ENCODE assay signal across 1 cellular context in genomic region chr1:213057264-213058059, GRCh38.
TF ChIP-seq lines count a peak whose summit lies in the region.

No MANE protein-coding gene starts in this region.

TF ChIP-seq in HepG2, 621 proteins besides CTCF, POLR2A, EP300 and RAD21 (continued from another document and continues in another):
- TF ChIP-seq ZNF639 (CRISPR knock-in tag; conservative IDR thresholded peaks at IDR 0.05) = no peak
- TF ChIP-seq MIER2 (CRISPR knock-in tag; IDR thresholded peaks at IDR 0.05) = no peak
- TF ChIP-seq ZNF770 (CRISPR knock-in tag; IDR thresholded peaks at IDR 0.05) = no peak
- no peak for TF ChIP-seq ZNF451 (CRISPR knock-in tag; IDR thresholded peaks at IDR 0.05)
- TF ChIP-seq FUBP1 (CRISPR knock-in tag; IDR thresholded peaks at IDR 0.05; ENCODE audit: borderline replicate concordance) = no peak
- TF ChIP-seq DMAP1 (CRISPR knock-in tag; IDR thresholded peaks at IDR 0.05) = no peak
- no peak for TF ChIP-seq ZNF557 (CRISPR knock-in tag; IDR thresholded peaks at IDR 0.05)
- no peak for TF ChIP-seq ZNF34 (CRISPR knock-in tag; IDR thresholded peaks at IDR 0.05; ENCODE audit: borderline replicate concordance)
- no peak for TF ChIP-seq ZNF660 (CRISPR knock-in tag; IDR thresholded peaks at IDR 0.05; ENCODE audit: borderline replicate concordance, low read depth)
- TF ChIP-seq ZNF615 (CRISPR knock-in tag; IDR thresholded peaks at IDR 0.05; ENCODE audit: borderline replicate concordance) = no peak
- peak; percentile 65; the same call in 1 of the 2 replicates for TF ChIP-seq MEF2D (CRISPR knock-in tag; IDR thresholded peaks at IDR 0.05)
- no peak for TF ChIP-seq ZNF614 (CRISPR knock-in tag; IDR thresholded peaks at IDR 0.05; ENCODE audit: borderline replicate concordance)
- no peak for TF ChIP-seq KLF15 (CRISPR knock-in tag; IDR thresholded peaks at IDR 0.05; ENCODE audit: borderline replicate concordance)
- no peak for TF ChIP-seq TGIF2 (CRISPR knock-in tag; IDR thresholded peaks at IDR 0.05)
- TF ChIP-seq U2AF2 (IDR thresholded peaks at IDR 0.05; ENCODE audit: low read depth, low read length) = no peak
- 0 out of 2 replicates have a peak, but pooled peaks have one; percentile 12 for TF ChIP-seq CREM (IDR thresholded peaks at IDR 0.05)
- TF ChIP-seq CREM (CRISPR knock-in tag; IDR thresholded peaks at IDR 0.05) = no peak
- TF ChIP-seq ZMYM4 (CRISPR knock-in tag; IDR thresholded peaks at IDR 0.05) = 0 out of 2 replicates have a peak, but pooled peaks have one; percentile 20
- peak; percentile 56; the same call in 1 of the 2 replicates for TF ChIP-seq NR2C2 (CRISPR knock-in tag; IDR thresholded peaks at IDR 0.05; ENCODE audit: borderline replicate concordance)
- TF ChIP-seq ZSCAN5A (CRISPR knock-in tag; IDR thresholded peaks at IDR 0.05; ENCODE audit: borderline replicate concordance) = no peak
- TF ChIP-seq NR2F6 (IDR thresholded peaks at IDR 0.05) = peak; percentile 71; the same call in 1 of the 2 replicates
- peak; percentile 87 for TF ChIP-seq NR2F6 (CRISPR knock-in tag; IDR thresholded peaks at IDR 0.05)
- TF ChIP-seq ZBTB37 (CRISPR knock-in tag; IDR thresholded peaks at IDR 0.05) = no peak
- no peak for TF ChIP-seq ZNF670 (CRISPR knock-in tag; IDR thresholded peaks at IDR 0.05; ENCODE audit: borderline replicate concordance)
- no peak for TF ChIP-seq YEATS2 (CRISPR knock-in tag; IDR thresholded peaks at IDR 0.05; ENCODE audit: borderline replicate concordance)
- no peak for TF ChIP-seq HMGA1 (CRISPR knock-in tag; conservative IDR thresholded peaks at IDR 0.05)
- TF ChIP-seq TSC22D2 (CRISPR knock-in tag; IDR thresholded peaks at IDR 0.05; ENCODE audit: borderline replicate concordance) = no peak
- no peak for TF ChIP-seq ZMAT3 (CRISPR knock-in tag; conservative IDR thresholded peaks at IDR 0.05)
- no peak for TF ChIP-seq USF2 (IDR thresholded peaks at IDR 0.05; ENCODE audit: low read depth, low read length)
- no peak for TF ChIP-seq USF2 (CRISPR knock-in tag; IDR thresholded peaks at IDR 0.05; ENCODE audit: borderline replicate concordance)
- no peak for TF ChIP-seq FOXA3 (CRISPR knock-in tag; IDR thresholded peaks at IDR 0.05)
- no peak for TF ChIP-seq ZNF772 (CRISPR knock-in tag; IDR thresholded peaks at IDR 0.05)
- peak; percentile 32; the same call in 1 of the 2 replicates for TF ChIP-seq HDAC2 (CRISPR knock-in tag; IDR thresholded peaks at IDR 0.05)
- TF ChIP-seq ZNF17 (CRISPR knock-in tag; IDR thresholded peaks at IDR 0.05) = no peak
- no peak for TF ChIP-seq ZNF569 (CRISPR knock-in tag; IDR thresholded peaks at IDR 0.05; ENCODE audit: borderline replicate concordance)
- TF ChIP-seq ZNF253 (CRISPR knock-in tag; IDR thresholded peaks at IDR 0.05; ENCODE audit: borderline replicate concordance) = no peak
- TF ChIP-seq SOX13 (IDR thresholded peaks at IDR 0.05) = no peak
- peak in 1 of 2 experiments; percentile 19; a peak in 1 of 4 replicates for TF ChIP-seq SOX13 (CRISPR knock-in tag; conservative IDR thresholded peaks at IDR 0.05 in 1 of 2, IDR thresholded peaks at IDR 0.05 in 1 of 2)
- no peak for TF ChIP-seq E2F2 (CRISPR knock-in tag; IDR thresholded peaks at IDR 0.05; ENCODE audit: borderline replicate concordance)
- TF ChIP-seq TMF1 (CRISPR knock-in tag; IDR thresholded peaks at IDR 0.05; ENCODE audit: low read depth) = no peak
- TF ChIP-seq NFE2L1 (CRISPR knock-in tag; IDR thresholded peaks at IDR 0.05; ENCODE audit: borderline replicate concordance) = no peak
- no peak for TF ChIP-seq CREB3 (CRISPR knock-in tag; IDR thresholded peaks at IDR 0.05)
- TF ChIP-seq ARHGAP35 (CRISPR knock-in tag; IDR thresholded peaks at IDR 0.05; ENCODE audit: borderline replicate concordance) = no peak
- no peak for TF ChIP-seq ZNF101 (CRISPR knock-in tag; IDR thresholded peaks at IDR 0.05; ENCODE audit: borderline replicate concordance, low read depth)
- TF ChIP-seq MTA1 (CRISPR knock-in tag; IDR thresholded peaks at IDR 0.05; ENCODE audit: borderline replicate concordance) = no peak
- TF ChIP-seq ZNF234 (CRISPR knock-in tag; conservative IDR thresholded peaks at IDR 0.05) = no peak
- TF ChIP-seq REPIN1 (CRISPR knock-in tag; IDR thresholded peaks at IDR 0.05; ENCODE audit: borderline replicate concordance, low read depth) = no peak
- no peak for TF ChIP-seq ATRX (CRISPR knock-in tag; IDR thresholded peaks at IDR 0.05; ENCODE audit: borderline replicate concordance)
- no peak for TF ChIP-seq REST (IDR thresholded peaks at IDR 0.05; ENCODE audit: borderline replicate concordance in 1 of 2, low read depth in 1 of 2, low read length in 2 of 2)
- TF ChIP-seq RFXANK (CRISPR knock-in tag; IDR thresholded peaks at IDR 0.05) = no peak
